ENCODE assay signal across 7 cellular contexts in genomic region chr2:68157002-68157401, GRCh38. TPM values are rescaled to one million over a fixed set of nuclear protein-coding genes. Genes with fewer than 3 reads are reported as not detected.
DNase-seq lines count a peak whose midpoint lies in the region; ATAC-seq and TF ChIP-seq lines count a peak whose summit lies in the region.

No MANE protein-coding gene starts in this region.

- no peak for TF ChIP-seq POLR2A in erythroblast (IDR thresholded peaks at IDR 0.05; ENCODE audit: low read length)

- H3K9me3 ChIP-seq in KOPT-K1 (ENCODE audit: insufficient read depth, low read length, poor library complexity, severe bottlenecking), result no peaks in the 10 kb centered on the region

- H3K36me3 ChIP-seq in KOPT-K1 (ENCODE audit: insufficient read depth, low read length), result peaks cover 21% of the 10 kb centered on the region
- peaks cover 1% of the 10 kb centered on the region for H3K36me3 ChIP-seq in urinary bladder (ENCODE audit: insufficient read depth)

- H3K4me3 Mint-ChIP-seq in memory B cell, result peak overlapping the region; percentile 99

- peaks cover 11% of the 10 kb centered on the region for H3K36me3 Mint-ChIP-seq in memory B cell

- no peaks in the 10 kb centered on the region for H3K27me3 Mint-ChIP-seq in memory B cell

- WGBS in urinary bladder, result 0% methylated on average over 28 of the region's 28 CpGs

- peak; percentile 34 for ATAC-seq in GM18498 (IDR thresholded peaks at IDR 0.05; ENCODE audit: unreplicated experiment)
- peak; percentile 29 for ATAC-seq in GM21737 (IDR thresholded peaks at IDR 0.05; ENCODE audit: unreplicated experiment)
- peak; percentile 41 for ATAC-seq in memory B cell (ENCODE audit: low read depth)

- H3K27ac ChIP-seq in KOPT-K1 (ENCODE audit: low read depth, low read length, poor library complexity, severe bottlenecking) (peak overlapping the region; percentile 90), urinary bladder (ENCODE audit: low read depth) (peak overlapping the region; percentile 28)

- H3K4me1 ChIP-seq in urinary bladder (ENCODE audit: insufficient read depth), result no peaks in the 10 kb centered on the region

- DNase-seq in cerebellum (ENCODE audit: low spot score) (peak; percentile 63), memory B cell (ENCODE audit: low spot score in 2 of 2) (no peak), erythroblast (lab: John Stamatoyannopoulos, UW) (no peak)

- H3K27ac Mint-ChIP-seq in memory B cell, result peak overlapping the region; percentile 100

- H3K4me3 ChIP-seq in urinary bladder (ENCODE audit: low read depth, low read length), result peak overlapping the region; percentile 73

- peaks cover 20% of the 10 kb centered on the region for H3K4me1 Mint-ChIP-seq in memory B cell

- H3K9me3 Mint-ChIP-seq in memory B cell, result no peaks in the 10 kb centered on the region

RNA-seq across cellular contexts. Expression of gene PNO1, which starts 0.7 kb away (rescaled TPM):
- total RNA-seq in cerebellum, result 8.4 TPM
- 11.2 TPM for total RNA-seq in urinary bladder
- 14.3 TPM for polyA plus RNA-seq in urinary bladder
